ENCODE assay signal across 14 cellular contexts in genomic region chr1:76950306-76950705, GRCh38.
"Had no signal": no experiment of that assay in that cellular context is flagged by ENCODE, and none has a peak within 500 bp of the region (broad histone marks: within the 10 kb centered on the region; RNA-seq: fewer than 3 reads in every experiment).

No MANE protein-coding gene starts in this region.

- H3K9me3 Mint-ChIP-seq: activated naive CD8-positive, alpha-beta T cell treated with anti-CD3 and anti-CD28 coated beads for 36 hours; activated T-cell treated with anti-CD3 and anti-CD28 coated beads, Interleukin-2, amount 50 U/mL, for 24 hours had no signal

- H3K36me3 Mint-ChIP-seq: activated CD8-positive, alpha-beta memory T cell treated with anti-CD3 and anti-CD28 coated beads, Interleukin-2, amount 10 ng/mL, durations not matched to agents 7 days and 5 days; activated naive CD8-positive, alpha-beta T cell treated with anti-CD3 and anti-CD28 coated beads for 36 hours had no signal

- H3K27ac ChIP-seq: cardiac muscle cell, gastrocnemius medialis, lower lobe of right lung, right atrium auricular region, stomach had no signal

- H3K4me1 ChIP-seq: gastrocnemius medialis, lower lobe of right lung, right atrium auricular region had no signal

- H3K4me3 Mint-ChIP-seq: activated CD8-positive, alpha-beta memory T cell treated with anti-CD3 and anti-CD28 coated beads, Interleukin-2, amount 10 ng/mL, durations not matched to agents 7 days and 5 days; activated naive CD8-positive, alpha-beta T cell treated with anti-CD3 and anti-CD28 coated beads for 36 hours; activated T-cell treated with anti-CD3 and anti-CD28 coated beads, Interleukin-2, amount 50 U/mL, for 24 hours had no signal

- ATAC-seq: activated CD8-positive, alpha-beta memory T cell treated with anti-CD3 and anti-CD28 coated beads, Interleukin-2, amount 10 ng/mL, durations not matched to agents 7 days and 5 days; gastrocnemius medialis had no signal

- H3K4me1 Mint-ChIP-seq: activated CD8-positive, alpha-beta memory T cell treated with anti-CD3 and anti-CD28 coated beads, Interleukin-2, amount 10 ng/mL, durations not matched to agents 7 days and 5 days; activated naive CD8-positive, alpha-beta T cell treated with anti-CD3 and anti-CD28 coated beads for 36 hours had no signal

- H3K27ac Mint-ChIP-seq: activated CD8-positive, alpha-beta memory T cell treated with anti-CD3 and anti-CD28 coated beads, Interleukin-2, amount 10 ng/mL, durations not matched to agents 7 days and 5 days; activated naive CD8-positive, alpha-beta T cell treated with anti-CD3 and anti-CD28 coated beads for 36 hours; activated T-cell treated with anti-CD3 and anti-CD28 coated beads, Interleukin-2, amount 50 U/mL, for 24 hours had no signal

- DNase-seq: activated CD4-positive, alpha-beta T cell treated with anti-CD3 and anti-CD28 coated beads for 1 hour; activated CD4-positive, alpha-beta T cell treated with anti-CD3 and anti-CD28 coated beads, Interleukin-2, amount 50 U/mL, for 48 hours; activated CD8-positive, alpha-beta memory T cell treated with anti-CD3 and anti-CD28 coated beads, Interleukin-2, amount 10 ng/mL, durations not matched to agents 7 days and 5 days; activated gamma-delta T cell; activated naive CD8-positive, alpha-beta T cell treated with anti-CD3 and anti-CD28 coated beads for 36 hours; activated T-cell treated with anti-CD3 and anti-CD28 coated beads, Interleukin-2, amount 50 U/mL, for 24 hours; aorta; gastrocnemius medialis; lower lobe of right lung; midbrain; small intestine; stomach had no signal

- H3K4me3 ChIP-seq: cardiac muscle cell, gastrocnemius medialis, lower lobe of right lung, right atrium auricular region, stomach had no signal

- H3K27me3 Mint-ChIP-seq: activated naive CD8-positive, alpha-beta T cell treated with anti-CD3 and anti-CD28 coated beads for 36 hours; activated T-cell treated with anti-CD3 and anti-CD28 coated beads, Interleukin-2, amount 50 U/mL, for 24 hours had no signal

- H3K27me3 ChIP-seq: cardiac muscle cell, gastrocnemius medialis, right atrium auricular region, stomach had no signal

- H3K9me3 ChIP-seq: gastrocnemius medialis, lower lobe of right lung, right atrium auricular region, stomach had no signal

- H3K36me3 ChIP-seq: cardiac muscle cell, gastrocnemius medialis, lower lobe of right lung, right atrium auricular region, stomach had no signal
